ENCODE assay signal across 12 cellular contexts in genomic region chr1:41806472-41807155, GRCh38.
DNase-seq lines count a peak whose midpoint lies in the region; ATAC-seq and TF ChIP-seq lines count a peak whose summit lies in the region.
"Had no signal": no experiment of that assay in that cellular context is flagged by ENCODE, and none has a peak within 500 bp of the region (broad histone marks: within the 10 kb centered on the region; RNA-seq: fewer than 3 reads in every experiment).

No MANE protein-coding gene starts in this region.

- peak in 2 of 3 donors; percentile 27 to 72 for DNase-seq in CD4-positive, CD25-positive, alpha-beta regulatory T cell
- peak; percentile 55 for DNase-seq in activated T-cell treated with anti-CD3 and anti-CD28 coated beads for 24 hours (ENCODE audit: low read depth)
- DNase-seq in stimulated activated CD4-positive, alpha-beta T cell treated with anti-CD3 and anti-CD28 coated beads, Interleukin-12 subunit alpha, Interleukin-12 subunit beta, amount 100 ng/mL, for 24 hours (ENCODE audit: low read depth in 2 of 2), result peak; percentile 34 to 55
- no peak for DNase-seq in WTC11 (ENCODE audit: low spot score)
- no peak for DNase-seq in cortex of kidney (lab: John Stamatoyannopoulos, UW)
- no peak for DNase-seq in SKM-1 (lab: John Stamatoyannopoulos, UW; ENCODE audit: unreplicated experiment)
- DNase-seq: AML-193, PC-9 had no signal

- peaks cover 70% of the 10 kb centered on the region for H3K4me1 ChIP-seq in CD4-positive, CD25-positive, alpha-beta regulatory T cell (ENCODE audit: control insufficient read depth, insufficient read depth, low read length, poor library complexity, severe bottlenecking)

- no peaks in the 10 kb centered on the region for H3K36me3 ChIP-seq in CD4-positive, CD25-positive, alpha-beta regulatory T cell (ENCODE audit: control insufficient read depth, insufficient read depth, low read length)
- H3K36me3 ChIP-seq: vagina had no signal

- POLR2A ChIA-PET in WTC11 (lab: Charles Lee), result no interaction called here

- H3K9me3 ChIP-seq in CD4-positive, CD25-positive, alpha-beta regulatory T cell (ENCODE audit: control insufficient read depth in 2 of 2, low read length in 2 of 2), result no peaks in the 10 kb centered on the region
- H3K9me3 ChIP-seq: vagina had no signal

- no peaks in the 10 kb centered on the region for H3K27me3 Mint-ChIP-seq in CD4-positive, CD25-positive, alpha-beta regulatory T cell
- H3K27me3 Mint-ChIP-seq in WTC11 (ENCODE audit: low read depth), result no peaks in the 10 kb centered on the region

- H3K27ac ChIP-seq in CD4-positive, CD25-positive, alpha-beta regulatory T cell (ENCODE audit: insufficient read depth, low read length, poor library complexity, severe bottlenecking), result peak overlapping the region; percentile 57
- H3K27ac ChIP-seq: KMS-11, PC-9, vagina had no signal

- peak overlapping the region; percentile 92 to 96 (median 95) for H3K27ac Mint-ChIP-seq in CD4-positive, CD25-positive, alpha-beta regulatory T cell
- no peak overlapping the region for H3K27ac Mint-ChIP-seq in WTC11

- CTCF ChIA-PET in WTC11 (lab: Charles Lee), result no interaction called here

- no peaks in the 10 kb centered on the region for H3K9me3 Mint-ChIP-seq in CD4-positive, CD25-positive, alpha-beta regulatory T cell
- no peaks in the 10 kb centered on the region for H3K9me3 Mint-ChIP-seq in WTC11

- peak overlapping the region; percentile 48 to 86 (median 72) for H3K4me3 Mint-ChIP-seq in CD4-positive, CD25-positive, alpha-beta regulatory T cell
- H3K4me3 Mint-ChIP-seq in WTC11, result no peak overlapping the region

- H3K36me3 Mint-ChIP-seq in CD4-positive, CD25-positive, alpha-beta regulatory T cell, result peaks cover 5% of the 10 kb centered on the region
- no peaks in the 10 kb centered on the region for H3K36me3 Mint-ChIP-seq in WTC11

- no peaks in the 10 kb centered on the region for H3K27me3 ChIP-seq in CD4-positive, CD25-positive, alpha-beta regulatory T cell (ENCODE audit: control insufficient read depth, insufficient read depth, low read length)
- H3K27me3 ChIP-seq: vagina had no signal

- ATAC-seq in CD4-positive, CD25-positive, alpha-beta regulatory T cell (ENCODE audit: low read depth in 2 of 2), result peak; percentile 21 to 32
- ATAC-seq in HG02870 (IDR thresholded peaks at IDR 0.05; ENCODE audit: unreplicated experiment), result peak; percentile 50
- no peak for ATAC-seq in WTC11
- ATAC-seq in HG02759 (IDR thresholded peaks at IDR 0.05; ENCODE audit: unreplicated experiment), result no peak

- H3K4me1 Mint-ChIP-seq in CD4-positive, CD25-positive, alpha-beta regulatory T cell, result peaks cover 22 to 94% (median 67%) of the 10 kb centered on the region in 4 donors
- no peaks in the 10 kb centered on the region for H3K4me1 Mint-ChIP-seq in WTC11

- peak overlapping the region; percentile 51 for H3K4me3 ChIP-seq in CD4-positive, CD25-positive, alpha-beta regulatory T cell (ENCODE audit: low read depth, low read length)
- H3K4me3 ChIP-seq: PC-9, vagina had no signal

- no peak for TF ChIP-seq CTCF in WTC11 (IDR thresholded peaks at IDR 0.05)

TF ChIP-seq in WTC11, 78 proteins besides CTCF, POLR2A, EP300 and RAD21 (continues in another document):
- TF ChIP-seq OVOL2 (CRISPR knock-in tag; IDR thresholded peaks at IDR 0.05; ENCODE audit: borderline replicate concordance) (no peak), FOXJ3 (CRISPR knock-in tag; IDR thresholded peaks at IDR 0.05; ENCODE audit: borderline replicate concordance) (no peak), SP1 (CRISPR knock-in tag; conservative IDR thresholded peaks at IDR 0.05) (no peak), SMAD4 (CRISPR knock-in tag; IDR thresholded peaks at IDR 0.05) (no peak), GRHL2 (CRISPR knock-in tag; IDR thresholded peaks at IDR 0.05; ENCODE audit: insufficient replicate concordance, severe bottlenecking) (no peak), NR2C2 (CRISPR knock-in tag; IDR thresholded peaks at IDR 0.05) (no peak), E2F4 (CRISPR knock-in tag; IDR thresholded peaks at IDR 0.05; ENCODE audit: borderline replicate concordance, low read depth) (no peak), CREB1 (CRISPR knock-in tag; IDR thresholded peaks at IDR 0.05) (no peak), EMX1 (CRISPR knock-in tag; IDR thresholded peaks at IDR 0.05) (no peak), ZBTB21 (CRISPR knock-in tag; IDR thresholded peaks at IDR 0.05; ENCODE audit: borderline replicate concordance) (no peak), ZSCAN18 (CRISPR knock-in tag; IDR thresholded peaks at IDR 0.05) (no peak), PRDM15 (CRISPR knock-in tag; IDR thresholded peaks at IDR 0.05) (no peak)
- TF ChIP-seq, protein P1, sequence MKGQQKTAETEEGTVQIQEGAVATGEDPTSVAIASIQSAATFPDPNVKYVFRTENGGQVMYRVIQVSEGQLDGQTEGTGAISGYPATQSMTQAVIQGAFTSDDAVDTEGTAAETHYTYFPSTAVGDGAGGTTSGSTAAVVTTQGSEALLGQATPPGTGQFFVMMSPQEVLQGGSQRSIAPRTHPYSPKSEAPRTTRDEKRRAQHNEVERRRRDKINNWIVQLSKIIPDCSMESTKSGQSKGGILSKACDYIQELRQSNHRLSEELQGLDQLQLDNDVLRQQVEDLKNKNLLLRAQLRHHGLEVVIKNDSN (CRISPR knock-in tag; IDR thresholded peaks at IDR 0.05), result no peak
- TF ChIP-seq, protein P2, sequence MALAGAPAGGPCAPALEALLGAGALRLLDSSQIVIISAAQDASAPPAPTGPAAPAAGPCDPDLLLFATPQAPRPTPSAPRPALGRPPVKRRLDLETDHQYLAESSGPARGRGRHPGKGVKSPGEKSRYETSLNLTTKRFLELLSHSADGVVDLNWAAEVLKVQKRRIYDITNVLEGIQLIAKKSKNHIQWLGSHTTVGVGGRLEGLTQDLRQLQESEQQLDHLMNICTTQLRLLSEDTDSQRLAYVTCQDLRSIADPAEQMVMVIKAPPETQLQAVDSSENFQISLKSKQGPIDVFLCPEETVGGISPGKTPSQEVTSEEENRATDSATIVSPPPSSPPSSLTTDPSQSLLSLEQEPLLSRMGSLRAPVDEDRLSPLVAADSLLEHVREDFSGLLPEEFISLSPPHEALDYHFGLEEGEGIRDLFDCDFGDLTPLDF (CRISPR knock-in tag; IDR thresholded peaks at IDR 0.05), result no peak
- TF ChIP-seq, protein P3, sequence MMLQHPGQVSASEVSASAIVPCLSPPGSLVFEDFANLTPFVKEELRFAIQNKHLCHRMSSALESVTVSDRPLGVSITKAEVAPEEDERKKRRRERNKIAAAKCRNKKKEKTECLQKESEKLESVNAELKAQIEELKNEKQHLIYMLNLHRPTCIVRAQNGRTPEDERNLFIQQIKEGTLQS (CRISPR knock-in tag; conservative IDR thresholded peaks at IDR 0.05), result no peak

Comparison
In these comparisons a context has a peak if more than half of its experiments do, and no peak if none do; other contexts are left out.
1. ATAC-seq: peak in CD4-positive, CD25-positive, alpha-beta regulatory T cell (2 of 2) and HG02870 (single experiment); none in WTC11 (single experiment) and HG02759 (single experiment).
2. DNase-seq: peak in CD4-positive, CD25-positive, alpha-beta regulatory T cell (2 of 3), activated T-cell treated with anti-CD3 and anti-CD28 coated beads for 24 hours (single experiment) and stimulated activated CD4-positive, alpha-beta T cell treated with anti-CD3 and anti-CD28 coated beads, Interleukin-12 subunit alpha, Interleukin-12 subunit beta, amount 100 ng/mL, for 24 hours (2 of 2); none in WTC11 (single experiment), cortex of kidney (single experiment) and SKM-1 (single experiment).